ENCODE assay signal across 15 cellular contexts in genomic region chr2:158781562-158781961, GRCh38. TPM values are rescaled to one million over a fixed set of nuclear protein-coding genes. Genes with fewer than 3 reads are reported as not detected.
A peak's percentile ranks its signal among the peaks of the same experiment; 100 is the strongest.
DNase-seq lines count a peak whose midpoint lies in the region; ATAC-seq, FAIRE-seq and TF ChIP-seq lines count a peak whose summit lies in the region.
"Had no signal": no experiment of that assay in that cellular context is flagged by ENCODE, and none has a peak within 500 bp of the region (broad histone marks: within the 10 kb centered on the region; RNA-seq: fewer than 3 reads in every experiment).

No MANE protein-coding gene starts in this region.

- TF ChIP-seq CTCF in epithelial cell of esophagus (IDR thresholded peaks at IDR 0.05; ENCODE audit: insufficient read depth, low read depth, low read length, missing control alignments) (no peak), D721Med (IDR thresholded peaks at IDR 0.05; ENCODE audit: insufficient read depth, missing control alignments) (no peak)

- 17% methylated on average over 1 of the region's 2 CpGs for WGBS in mesenchymal stem cell

- H3K4ac ChIP-seq in mesenchymal stem cell (ENCODE audit: low read depth in 1 of 2, low read length in 2 of 2): no peak overlapping the region

- H2BK15ac ChIP-seq in mesenchymal stem cell (ENCODE audit: low read depth, poor library complexity, severe bottlenecking): no peak overlapping the region

- no peak overlapping the region for H3K14ac ChIP-seq in mesenchymal stem cell (ENCODE audit: low read length in 2 of 2)

- H3K27me3 ChIP-seq in mesenchymal stem cell (ENCODE audit: control insufficient read depth in 1 of 2, insufficient read depth in 1 of 2, low read length in 2 of 2): no peaks in the 10 kb centered on the region
- H3K27me3 ChIP-seq: BE2C, esophagus muscularis mucosa had no signal

- no peak overlapping the region for H3K27ac ChIP-seq in mesenchymal stem cell (ENCODE audit: low read length, poor library complexity, severe bottlenecking)
- H3K27ac ChIP-seq: esophagus muscularis mucosa had no signal

- no peak overlapping the region for H3K23ac ChIP-seq in mesenchymal stem cell (ENCODE audit: low read length in 2 of 2)

- H2AFZ ChIP-seq in mesenchymal stem cell (ENCODE audit: low read depth, low read length): no peak overlapping the region

- H3K9ac ChIP-seq in mesenchymal stem cell (ENCODE audit: low read length): peak overlapping the region; percentile 75

- no peak overlapping the region for H3K4me2 ChIP-seq in mesenchymal stem cell (ENCODE audit: low read length, poor library complexity, severe bottlenecking)

- no peak for ATAC-seq in GM18498 (IDR thresholded peaks at IDR 0.05; ENCODE audit: unreplicated experiment)
- ATAC-seq: SK-N-SH treated with all-trans-retinoic acid at 6 μM for 48 hours had no signal

- peak overlapping the region; percentile 33 to 48 for H3K18ac ChIP-seq in mesenchymal stem cell (ENCODE audit: low read depth in 1 of 2, low read length in 2 of 2)

- H3K79me1 ChIP-seq in mesenchymal stem cell (replicated peaks; ENCODE audit: low read length, poor library complexity, severe bottlenecking): no peaks in the 10 kb centered on the region

- in situ Hi-C loops in ACHN (cut with HindIII; ENCODE audit: low pct_ligation_motif_present, low pct_unique_long_range_greater_than_20kb, low sequenced_read_pairs): no loop called here

- H3K4me3 ChIP-seq in epithelial cell of esophagus (ENCODE audit: low read length) (no peak overlapping the region), mesenchymal stem cell (ENCODE audit: insufficient read depth in 1 of 2, low read depth in 1 of 2, low read length in 2 of 2) (peak overlapping the region in 1 of 2 experiments; percentile 31)
- H3K4me3 ChIP-seq: esophagus muscularis mucosa had no signal

- DNase-seq in AG08396 (ENCODE audit: low spot score): peak; percentile 27
- peak; percentile 69 for DNase-seq in NCI-H226
- DNase-seq in epithelial cell of esophagus (ENCODE audit: low read depth): peak; percentile 89
- DNase-seq in mesenchymal stem cell: peak; percentile 80
- no peak for DNase-seq in stimulated activated naive CD4-positive, alpha-beta T cell treated with Interleukin-2 at 50 U/mL for 16 hours (lab: John Stamatoyannopoulos, UW)
- no peak for DNase-seq in ACHN
- no peak for DNase-seq in D721Med (ENCODE audit: insufficient read length, low spot score)
- DNase-seq: activated naive CD8-positive, alpha-beta T cell treated with anti-CD3 and anti-CD28 coated beads for 36 hours; BE2C; NCI-H69; right cardiac atrium had no signal

- no peak for FAIRE-seq in D721Med (lab: Jason Lieb, UNC)
- FAIRE-seq: GM19239 had no signal

- H2BK120ac ChIP-seq in mesenchymal stem cell (ENCODE audit: low read depth, low read length): peak overlapping the region; percentile 50

- peak overlapping the region; percentile 64 for H4K8ac ChIP-seq in mesenchymal stem cell (ENCODE audit: low read length)

- no peak overlapping the region for H2BK5ac ChIP-seq in mesenchymal stem cell (ENCODE audit: low read depth, low read length, poor library complexity, severe bottlenecking)

- H4K91ac ChIP-seq in mesenchymal stem cell (ENCODE audit: low read length): no peak overlapping the region

- H3K4me1 ChIP-seq in mesenchymal stem cell (ENCODE audit: control insufficient read depth, insufficient read depth, low read depth, low read length): no peaks in the 10 kb centered on the region
- H3K4me1 ChIP-seq: BE2C, esophagus muscularis mucosa had no signal

- no peaks in the 10 kb centered on the region for H3K9me3 ChIP-seq in mesenchymal stem cell (ENCODE audit: control insufficient read depth, low read length)
- H3K9me3 ChIP-seq: BE2C, esophagus muscularis mucosa had no signal

- H3K36me3 ChIP-seq in mesenchymal stem cell (ENCODE audit: control insufficient read depth in 1 of 2, insufficient read depth in 2 of 2, low read depth in 1 of 2, low read length in 2 of 2): no peaks in the 10 kb centered on the region
- H3K36me3 ChIP-seq: BE2C, esophagus muscularis mucosa had no signal

- no peak overlapping the region for H2AK5ac ChIP-seq in mesenchymal stem cell (ENCODE audit: low read length, severe bottlenecking)

- H2BK12ac ChIP-seq in mesenchymal stem cell (ENCODE audit: low read length in 2 of 2): peak overlapping the region in 1 of 2 experiments; percentile 70

RNA-seq across cellular contexts. Expression of gene DAPL1, which starts 13.6 kb away (rescaled TPM):
- polyA plus RNA-seq in mesenchymal stem cell (2013, experiment 1 of 2): not detected
- polyA plus RNA-seq in mesenchymal stem cell (2013, experiment 2 of 2): 0.12 TPM
- polyA plus RNA-seq: right cardiac atrium had no signal

Comparison
In these comparisons a context has a peak if more than half of its experiments do, and no peak if none do; other contexts are left out.
1. DNase-seq: peak in AG08396 (single experiment), NCI-H226 (single experiment), epithelial cell of esophagus (single experiment) and mesenchymal stem cell (single experiment); none in stimulated activated naive CD4-positive, alpha-beta T cell treated with Interleukin-2 at 50 U/mL for 16 hours (single experiment), ACHN (single experiment) and D721Med (single experiment).